In genomic region chr12:96658075-96658474, GRCh38 we compare ENCODE assay signal across 14 cellular contexts.
"Had no signal": no experiment of that assay in that cellular context is flagged by ENCODE, and none has a peak within 500 bp of the region (broad histone marks: within the 10 kb centered on the region; RNA-seq: fewer than 3 reads in every experiment).

No MANE protein-coding gene starts in this region.

- H3K9me3 ChIP-seq: lower lobe of right lung, pancreas had no signal

- ATAC-seq: activated CD8-positive, alpha-beta T cell treated with anti-CD3 and anti-CD28 coated beads for 36 hours; activated T-cell treated with anti-CD3 and anti-CD28 coated beads, Interleukin-2, amount 50 U/mL, for 72 hours; pancreas had no signal

- H3K4me3 ChIP-seq: lower lobe of right lung, pancreas, skin epidermis had no signal

- H3K4me1 ChIP-seq: lower lobe of right lung, pancreas had no signal

- H3K36me3 ChIP-seq: brain microvascular endothelial cell, lower lobe of right lung, pancreas had no signal

- H3K27ac ChIP-seq: brain microvascular endothelial cell, lower lobe of right lung, pancreas, skin epidermis had no signal

- H3K27me3 ChIP-seq: brain microvascular endothelial cell, pancreas had no signal

- DNase-seq: activated CD4-positive, alpha-beta T cell treated with anti-CD3 and anti-CD28 coated beads for 4 hours; activated CD8-positive, alpha-beta memory T cell treated with anti-CD3 and anti-CD28 coated beads, Interleukin-2, amount 50 U/mL, for 4 hours; activated CD8-positive, alpha-beta T cell treated with anti-CD3 and anti-CD28 coated beads for 36 hours; activated gamma-delta T cell treated with Interleukin-2 at 50 U/mL for 16 hours; activated naive CD8-positive, alpha-beta T cell treated with anti-CD3 and anti-CD28 coated beads for 36 hours; activated T-cell treated with anti-CD3 and anti-CD28 coated beads, Interleukin-2, amount 50 U/mL, for 72 hours; brain microvascular endothelial cell; dermis blood vessel endothelial cell; erythroblast; lower lobe of right lung; midbrain; pancreas; stimulated activated CD4-positive, alpha-beta T cell treated with anti-CD3 and anti-CD28 coated beads, Interleukin-4, amount 100 ng/mL, for 4 hours had no signal
